Comparison of ENCODE assay signal across 8 cellular contexts in the genomic region with DNA sequence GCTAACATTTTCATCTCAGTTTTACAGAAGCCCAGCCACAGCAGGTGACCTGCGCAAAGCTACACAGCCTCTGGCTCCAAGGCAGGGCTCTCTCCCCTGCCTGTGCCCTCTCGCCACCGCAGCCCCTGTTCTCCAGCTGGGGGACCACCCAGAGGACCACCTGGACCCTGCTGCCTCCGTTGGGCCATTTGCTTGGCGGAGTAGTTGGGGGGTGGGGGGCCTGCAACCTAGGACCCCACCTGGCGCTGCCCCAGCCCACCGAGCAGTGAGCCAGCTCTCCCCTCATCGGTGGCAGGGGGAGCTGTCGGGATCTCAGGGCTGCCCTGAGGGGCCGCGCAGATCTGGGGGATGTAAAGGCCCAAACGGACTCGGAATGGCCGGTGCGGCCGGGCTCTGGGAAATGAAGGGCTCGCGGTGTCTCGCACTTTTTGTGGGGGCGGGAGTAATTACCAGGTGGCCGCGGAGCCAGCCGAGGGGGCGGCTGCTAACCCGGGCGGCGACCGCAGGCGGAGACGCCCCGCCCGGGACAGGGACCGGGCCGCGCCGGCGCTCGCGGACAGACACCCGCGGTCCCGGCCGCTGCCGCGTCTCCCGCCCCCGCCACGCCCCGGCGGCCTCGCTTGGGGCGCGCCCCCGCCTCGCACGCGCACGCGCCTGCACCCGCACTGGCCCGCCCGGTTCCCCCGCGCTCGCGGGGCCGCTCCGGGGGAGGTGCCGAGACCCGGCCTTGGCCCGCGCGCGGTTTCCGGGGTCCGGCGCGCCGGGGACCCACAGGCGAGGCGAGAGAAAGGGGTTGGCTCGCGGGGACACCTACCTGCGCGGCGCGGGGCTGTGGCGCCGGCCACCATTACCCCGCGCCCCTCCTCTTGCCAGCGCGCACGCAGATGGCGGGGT. TPM values are rescaled to one million over a fixed set of nuclear protein-coding genes. Genes with fewer than 3 reads are reported as not detected.
A peak's percentile ranks its signal among the peaks of the same experiment; 100 is the strongest.
DNase-seq lines count a peak whose midpoint lies in the region; ATAC-seq and TF ChIP-seq lines count a peak whose summit lies in the region.

No MANE protein-coding gene starts in this region.

- CTCF ChIA-PET in activated CD4-positive, alpha-beta memory T cell treated with anti-CD3 and anti-CD28 coated beads for 36 hours (lab: Charles Lee), result interaction anchor here (0.6 to 2.7 kb wide), 4 partner anchors 10 to 76 kb away, joined by 3 to 17 read pairs (median 8); no protein-coding TSS in a partner anchor

- H3K9me3 Mint-ChIP-seq in activated CD4-positive, alpha-beta memory T cell treated with anti-CD3 and anti-CD28 coated beads for 36 hours, result no peaks in the 10 kb centered on the region
- H3K9me3 Mint-ChIP-seq in naive thymus-derived CD8-positive, alpha-beta T cell, result no peaks in the 10 kb centered on the region

- peak; percentile 13 for TF ChIP-seq CTCF in epithelial cell of proximal tubule (conservative IDR thresholded peaks at IDR 0.05; ENCODE audit: low read depth, low read length)

- peak overlapping the region; percentile 59 for H3K4me3 Mint-ChIP-seq in activated CD4-positive, alpha-beta memory T cell treated with anti-CD3 and anti-CD28 coated beads for 36 hours
- H3K4me3 Mint-ChIP-seq in naive thymus-derived CD8-positive, alpha-beta T cell, result peak overlapping the region; percentile 58 to 84 (median 76)

- peaks cover 9% of the 10 kb centered on the region for H3K36me3 Mint-ChIP-seq in activated CD4-positive, alpha-beta memory T cell treated with anti-CD3 and anti-CD28 coated beads for 36 hours
- no peaks in the 10 kb centered on the region for H3K36me3 Mint-ChIP-seq in naive thymus-derived CD8-positive, alpha-beta T cell

- no peaks in the 10 kb centered on the region for H3K27me3 Mint-ChIP-seq in activated CD4-positive, alpha-beta memory T cell treated with anti-CD3 and anti-CD28 coated beads for 36 hours
- no peaks in the 10 kb centered on the region for H3K27me3 Mint-ChIP-seq in naive thymus-derived CD8-positive, alpha-beta T cell

- ATAC-seq in HG02885 (IDR thresholded peaks at IDR 0.05; ENCODE audit: poor library complexity, unreplicated experiment) (peak; percentile 42), HG02623 (IDR thresholded peaks at IDR 0.05; ENCODE audit: unreplicated experiment) (no peak)
- ATAC-seq in naive thymus-derived CD8-positive, alpha-beta T cell, result peak; percentile 29 to 48

- POLR2A ChIA-PET in activated CD4-positive, alpha-beta memory T cell treated with anti-CD3 and anti-CD28 coated beads for 36 hours (lab: Charles Lee), result interaction anchor here (1.2 to 4.9 kb wide), 3 partner anchors 10 to 26 kb away, joined by 4 to 46 read pairs (median 38); a partner anchor contains a TSS
- POLR2A ChIA-PET in naive thymus-derived CD8-positive, alpha-beta T cell (lab: Charles Lee), result interaction anchor here (0.7 to 3.0 kb wide), 6 partner anchors 8 to 51 kb away, joined by 3 to 23 read pairs (median 6); a partner anchor contains a TSS

- peak overlapping the region; percentile 92 for H3K27ac Mint-ChIP-seq in activated CD4-positive, alpha-beta memory T cell treated with anti-CD3 and anti-CD28 coated beads for 36 hours
- H3K27ac Mint-ChIP-seq in naive thymus-derived CD8-positive, alpha-beta T cell, result peak overlapping the region in 6 of 10 donors; percentile 35 to 87 (median 58)

- peak; percentile 83 for DNase-seq in D341Med (ENCODE audit: low spot score)
- peak; percentile 59 for DNase-seq in activated CD4-positive, alpha-beta memory T cell treated with anti-CD3 and anti-CD28 coated beads for 36 hours
- no peak for DNase-seq in epithelial cell of proximal tubule (ENCODE audit: low read depth)
- DNase-seq in naive thymus-derived CD8-positive, alpha-beta T cell, result peak in 5 of 10 donors; percentile 31 to 44 (median 40)
- no peak for DNase-seq in NCI-H1694 (lab: John Stamatoyannopoulos, UW)
- DNase-seq in kidney glomerular epithelial cell (lab: John Stamatoyannopoulos, UW), result no peak

- intact Hi-C loops in activated CD4-positive, alpha-beta memory T cell treated with anti-CD3 and anti-CD28 coated beads for 36 hours (cut with micrococcal nuclease), result loop anchor here (1.0 to 5.0 kb wide), 2 partner anchors 10 to 871 kb away; no protein-coding TSS in a partner anchor

- H3K4me3 ChIP-seq in epithelial cell of proximal tubule (ENCODE audit: low read depth, low read length), result peak overlapping the region; percentile 56

- peaks cover 78% of the 10 kb centered on the region for H3K4me1 Mint-ChIP-seq in activated CD4-positive, alpha-beta memory T cell treated with anti-CD3 and anti-CD28 coated beads for 36 hours (ENCODE audit: low read depth)
- peaks cover 31 to 79% (median 74%) of the 10 kb centered on the region in 4 donors for H3K4me1 Mint-ChIP-seq in naive thymus-derived CD8-positive, alpha-beta T cell

RNA-seq across cellular contexts. Expression of a gene that starts 8.6 kb away (rescaled TPM):
- total RNA-seq in activated CD4-positive, alpha-beta memory T cell treated with anti-CD3 and anti-CD28 coated beads for 36 hours, result 1 to 10 TPM; 6.5 to 6.9 TPM
- 1.1 and 1.8 TPM in 2 replicates for total RNA-seq in epithelial cell of proximal tubule
- total RNA-seq in naive thymus-derived CD8-positive, alpha-beta T cell, result under 1 TPM; 0.60 to 0.73 TPM
- polyA plus RNA-seq in naive thymus-derived CD8-positive, alpha-beta T cell, result 1 to 10 TPM in 1 of 3 donors, under 1 TPM in 2; 0.15 to 7.9 (median 0.82) TPM

Comparison
In these comparisons a context has a peak if more than half of its experiments do, and no peak if none do; other contexts are left out.
1. DNase-seq: peak in D341Med (single experiment) and activated CD4-positive, alpha-beta memory T cell treated with anti-CD3 and anti-CD28 coated beads for 36 hours (single experiment); none in epithelial cell of proximal tubule (single experiment), NCI-H1694 (single experiment) and kidney glomerular epithelial cell (single experiment).